Comparison of ENCODE assay signal across 7 cellular contexts in the genomic region with DNA sequence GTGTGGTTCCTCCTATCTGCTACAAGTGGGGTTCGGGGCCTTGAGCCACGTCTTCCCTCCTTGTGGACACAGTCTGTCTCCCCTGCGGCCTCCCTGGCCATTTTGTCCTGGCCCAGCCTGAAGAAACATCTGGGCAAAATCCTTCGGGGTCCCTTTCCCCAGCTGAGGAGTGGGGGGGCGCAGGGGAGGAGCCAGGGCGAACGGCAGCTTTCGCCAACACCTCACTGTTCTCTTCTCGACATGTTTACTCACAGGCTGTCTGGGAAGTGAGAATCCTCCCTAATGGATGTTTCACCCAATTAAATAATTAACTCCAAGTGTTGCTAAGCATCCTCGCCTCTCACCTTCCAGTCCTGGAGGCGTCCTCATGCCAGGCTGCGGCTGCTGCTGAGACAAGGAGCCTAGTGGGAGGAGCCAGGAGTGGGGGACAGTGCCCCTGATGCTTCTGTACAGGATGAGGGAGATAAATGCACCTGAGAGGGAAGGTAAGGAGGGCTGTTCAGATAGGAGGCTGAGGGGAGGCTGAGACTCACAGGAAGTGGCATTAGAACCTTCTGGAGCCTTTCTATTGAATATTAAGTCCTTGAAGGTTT.
DNase-seq lines count a peak whose midpoint lies in the region; ATAC-seq, FAIRE-seq and TF ChIP-seq lines count a peak whose summit lies in the region.
"Not testable (repeated sequence)": the region's sequence is repeated elsewhere in the genome, so short reads cannot be mapped to it uniquely, and the experiment has no call there.

No MANE protein-coding gene starts in this region.

- DNase-seq in HTR-8/SVneo (ENCODE audit: insufficient read length, low spot score), result not testable (repeated sequence)
- DNase-seq in NCI-H146 (lab: John Stamatoyannopoulos, UW) (peak; percentile 46), NCI-H69 (lab: John Stamatoyannopoulos, UW) (peak; percentile 30), left ventricle myocardium superior (peak; percentile 3), left kidney (ENCODE audit: low read depth, low spot score) (peak; percentile 18), nephron progenitor cell (peak; percentile 13), spleen (peak; percentile 55)

- not testable (repeated sequence) for H3K9me3 ChIP-seq in spleen

- peak; percentile 67 for FAIRE-seq in HTR-8/SVneo (lab: Jason Lieb, UNC)

- not testable (repeated sequence) for ATAC-seq in left ventricle myocardium superior

- H3K27me3 ChIP-seq in spleen (replicated peaks in 1 of 7), result not testable (repeated sequence)

- not testable (repeated sequence) for H3K36me3 ChIP-seq in spleen

- not testable (repeated sequence) for H3K4me3 Mint-ChIP-seq in nephron progenitor cell

- TF ChIP-seq POLR2A in spleen (IDR thresholded peaks at IDR 0.05), result not testable (repeated sequence)

- H3K4me1 Mint-ChIP-seq in nephron progenitor cell, result not testable (repeated sequence)

- H3K4me3 ChIP-seq in spleen, result not testable (repeated sequence)

- not testable (repeated sequence) for H3K36me3 Mint-ChIP-seq in nephron progenitor cell (ENCODE audit: low read depth)

- TF ChIP-seq CTCF in nephron progenitor cell (IDR thresholded peaks at IDR 0.05); spleen (IDR thresholded peaks at IDR 0.05 in 8 of 11, conservative IDR thresholded peaks at IDR 0.05 in 3 of 11): not testable (repeated sequence)

- intact Hi-C loops in left ventricle myocardium superior (cut with micrococcal nuclease); spleen (cut with DNase I; ENCODE audit: low total_unique reads): not testable (repeated sequence)

- 77 to 94% (median 84%) methylated on average over 6 to 9 of the region's 12 CpGs for WGBS in spleen, 5 donors

- H3K27me3 Mint-ChIP-seq in nephron progenitor cell (ENCODE audit: low read depth, poor library complexity), result not testable (repeated sequence)

- not testable (repeated sequence) for H3K9me3 Mint-ChIP-seq in nephron progenitor cell

- not testable (repeated sequence) for H3K27ac ChIP-seq in spleen

- not testable (repeated sequence) for H3K4me1 ChIP-seq in spleen

- H3K27ac Mint-ChIP-seq in nephron progenitor cell, result not testable (repeated sequence)
